1 cellular context compared by ENCODE assay signal in the genomic region with DNA sequence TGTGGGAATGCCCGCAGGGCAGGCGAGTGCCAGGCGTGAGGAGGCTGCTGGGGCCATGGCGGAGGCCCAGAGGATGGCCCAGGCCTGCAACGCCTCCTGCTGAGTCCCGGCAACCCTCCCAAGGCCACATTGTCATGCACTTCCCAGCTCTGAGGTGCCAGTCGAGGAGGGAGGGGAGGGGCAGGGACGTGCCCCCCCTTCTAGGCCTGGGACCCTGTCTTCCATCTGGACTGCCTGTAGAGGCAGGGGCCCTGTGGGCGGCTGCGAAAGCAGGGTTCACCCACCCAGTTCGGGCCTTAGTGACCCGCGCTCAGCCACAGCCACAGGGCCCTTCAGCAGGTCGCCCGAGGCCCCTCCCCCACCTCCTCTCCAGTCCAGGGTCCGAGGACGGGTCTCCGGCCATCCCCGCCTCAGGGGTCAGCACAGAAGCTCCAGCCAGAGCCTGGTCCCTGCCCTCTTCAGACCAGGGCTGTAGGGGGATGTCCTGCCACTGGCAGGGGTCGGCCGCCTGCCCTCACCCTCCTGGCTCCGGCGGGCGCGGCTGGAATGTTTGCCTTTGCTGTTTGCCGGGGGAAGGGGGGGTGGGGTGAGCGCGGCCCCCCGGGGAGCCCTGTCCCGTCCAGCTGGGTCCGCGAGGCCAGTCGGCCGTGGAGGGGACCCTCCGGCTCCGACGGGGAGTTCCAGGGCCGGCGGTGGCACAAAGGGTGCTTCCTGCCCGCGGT.
A peak's percentile ranks its signal among the peaks of the same experiment; 100 is the strongest.
TF ChIP-seq lines count a peak whose summit lies in the region.

No MANE protein-coding gene starts in this region.

TF ChIP-seq in HepG2, 621 proteins besides CTCF, POLR2A, EP300 and RAD21 (continued from another document and continues in another):
- TF ChIP-seq, protein P1, sequence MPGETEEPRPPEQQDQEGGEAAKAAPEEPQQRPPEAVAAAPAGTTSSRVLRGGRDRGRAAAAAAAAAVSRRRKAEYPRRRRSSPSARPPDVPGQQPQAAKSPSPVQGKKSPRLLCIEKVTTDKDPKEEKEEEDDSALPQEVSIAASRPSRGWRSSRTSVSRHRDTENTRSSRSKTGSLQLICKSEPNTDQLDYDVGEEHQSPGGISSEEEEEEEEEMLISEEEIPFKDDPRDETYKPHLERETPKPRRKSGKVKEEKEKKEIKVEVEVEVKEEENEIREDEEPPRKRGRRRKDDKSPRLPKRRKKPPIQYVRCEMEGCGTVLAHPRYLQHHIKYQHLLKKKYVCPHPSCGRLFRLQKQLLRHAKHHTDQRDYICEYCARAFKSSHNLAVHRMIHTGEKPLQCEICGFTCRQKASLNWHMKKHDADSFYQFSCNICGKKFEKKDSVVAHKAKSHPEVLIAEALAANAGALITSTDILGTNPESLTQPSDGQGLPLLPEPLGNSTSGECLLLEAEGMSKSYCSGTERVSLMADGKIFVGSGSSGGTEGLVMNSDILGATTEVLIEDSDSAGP (CRISPR knock-in tag; IDR thresholded peaks at IDR 0.05; ENCODE audit: borderline replicate concordance) = peak; percentile 68
- TF ChIP-seq, protein P2, sequence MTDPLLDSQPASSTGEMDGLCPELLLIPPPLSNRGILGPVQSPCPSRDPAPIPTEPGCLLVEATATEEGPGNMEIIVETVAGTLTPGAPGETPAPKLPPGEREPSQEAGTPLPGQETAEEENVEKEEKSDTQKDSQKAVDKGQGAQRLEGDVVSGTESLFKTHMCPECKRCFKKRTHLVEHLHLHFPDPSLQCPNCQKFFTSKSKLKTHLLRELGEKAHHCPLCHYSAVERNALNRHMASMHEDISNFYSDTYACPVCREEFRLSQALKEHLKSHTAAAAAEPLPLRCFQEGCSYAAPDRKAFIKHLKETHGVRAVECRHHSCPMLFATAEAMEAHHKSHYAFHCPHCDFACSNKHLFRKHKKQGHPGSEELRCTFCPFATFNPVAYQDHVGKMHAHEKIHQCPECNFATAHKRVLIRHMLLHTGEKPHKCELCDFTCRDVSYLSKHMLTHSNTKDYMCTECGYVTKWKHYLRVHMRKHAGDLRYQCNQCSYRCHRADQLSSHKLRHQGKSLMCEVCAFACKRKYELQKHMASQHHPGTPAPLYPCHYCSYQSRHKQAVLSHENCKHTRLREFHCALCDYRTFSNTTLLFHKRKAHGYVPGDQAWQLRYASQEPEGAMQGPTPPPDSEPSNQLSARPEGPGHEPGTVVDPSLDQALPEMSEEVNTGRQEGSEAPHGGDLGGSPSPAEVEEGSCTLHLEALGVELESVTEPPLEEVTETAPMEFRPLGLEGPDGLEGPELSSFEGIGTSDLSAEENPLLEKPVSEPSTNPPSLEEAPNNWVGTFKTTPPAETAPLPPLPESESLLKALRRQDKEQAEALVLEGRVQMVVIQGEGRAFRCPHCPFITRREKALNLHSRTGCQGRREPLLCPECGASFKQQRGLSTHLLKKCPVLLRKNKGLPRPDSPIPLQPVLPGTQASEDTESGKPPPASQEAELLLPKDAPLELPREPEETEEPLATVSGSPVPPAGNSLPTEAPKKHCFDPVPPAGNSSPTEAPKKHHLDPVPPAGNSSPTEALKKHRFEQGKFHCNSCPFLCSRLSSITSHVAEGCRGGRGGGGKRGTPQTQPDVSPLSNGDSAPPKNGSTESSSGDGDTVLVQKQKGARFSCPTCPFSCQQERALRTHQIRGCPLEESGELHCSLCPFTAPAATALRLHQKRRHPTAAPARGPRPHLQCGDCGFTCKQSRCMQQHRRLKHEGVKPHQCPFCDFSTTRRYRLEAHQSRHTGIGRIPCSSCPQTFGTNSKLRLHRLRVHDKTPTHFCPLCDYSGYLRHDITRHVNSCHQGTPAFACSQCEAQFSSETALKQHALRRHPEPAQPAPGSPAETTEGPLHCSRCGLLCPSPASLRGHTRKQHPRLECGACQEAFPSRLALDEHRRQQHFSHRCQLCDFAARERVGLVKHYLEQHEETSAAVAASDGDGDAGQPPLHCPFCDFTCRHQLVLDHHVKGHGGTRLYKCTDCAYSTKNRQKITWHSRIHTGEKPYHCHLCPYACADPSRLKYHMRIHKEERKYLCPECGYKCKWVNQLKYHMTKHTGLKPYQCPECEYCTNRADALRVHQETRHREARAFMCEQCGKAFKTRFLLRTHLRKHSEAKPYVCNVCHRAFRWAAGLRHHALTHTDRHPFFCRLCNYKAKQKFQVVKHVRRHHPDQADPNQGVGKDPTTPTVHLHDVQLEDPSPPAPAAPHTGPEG (CRISPR knock-in tag; IDR thresholded peaks at IDR 0.05) = peak; percentile 60; the same call in 1 of the 2 replicates
- no peak for TF ChIP-seq FOXA3 (CRISPR knock-in tag; IDR thresholded peaks at IDR 0.05)
- TF ChIP-seq, protein P3, sequence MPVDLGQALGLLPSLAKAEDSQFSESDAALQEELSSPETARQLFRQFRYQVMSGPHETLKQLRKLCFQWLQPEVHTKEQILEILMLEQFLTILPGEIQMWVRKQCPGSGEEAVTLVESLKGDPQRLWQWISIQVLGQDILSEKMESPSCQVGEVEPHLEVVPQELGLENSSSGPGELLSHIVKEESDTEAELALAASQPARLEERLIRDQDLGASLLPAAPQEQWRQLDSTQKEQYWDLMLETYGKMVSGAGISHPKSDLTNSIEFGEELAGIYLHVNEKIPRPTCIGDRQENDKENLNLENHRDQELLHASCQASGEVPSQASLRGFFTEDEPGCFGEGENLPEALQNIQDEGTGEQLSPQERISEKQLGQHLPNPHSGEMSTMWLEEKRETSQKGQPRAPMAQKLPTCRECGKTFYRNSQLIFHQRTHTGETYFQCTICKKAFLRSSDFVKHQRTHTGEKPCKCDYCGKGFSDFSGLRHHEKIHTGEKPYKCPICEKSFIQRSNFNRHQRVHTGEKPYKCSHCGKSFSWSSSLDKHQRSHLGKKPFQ (CRISPR knock-in tag; IDR thresholded peaks at IDR 0.05; ENCODE audit: insufficient replicate concordance) = peak; percentile 19
- TF ChIP-seq PRMT3 (CRISPR knock-in tag; IDR thresholded peaks at IDR 0.05; ENCODE audit: borderline replicate concordance, low read depth) = 0 out of 2 replicates have a peak, but pooled peaks have one; percentile 83
- TF ChIP-seq RBFOX2 (IDR thresholded peaks at IDR 0.05; ENCODE audit: low read depth, low read length) = peak; percentile 89
- TF ChIP-seq, protein P4, sequence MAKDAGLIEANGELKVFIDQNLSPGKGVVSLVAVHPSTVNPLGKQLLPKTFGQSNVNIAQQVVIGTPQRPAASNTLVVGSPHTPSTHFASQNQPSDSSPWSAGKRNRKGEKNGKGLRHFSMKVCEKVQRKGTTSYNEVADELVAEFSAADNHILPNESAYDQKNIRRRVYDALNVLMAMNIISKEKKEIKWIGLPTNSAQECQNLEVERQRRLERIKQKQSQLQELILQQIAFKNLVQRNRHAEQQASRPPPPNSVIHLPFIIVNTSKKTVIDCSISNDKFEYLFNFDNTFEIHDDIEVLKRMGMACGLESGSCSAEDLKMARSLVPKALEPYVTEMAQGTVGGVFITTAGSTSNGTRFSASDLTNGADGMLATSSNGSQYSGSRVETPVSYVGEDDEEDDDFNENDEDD (CRISPR knock-in tag; IDR thresholded peaks at IDR 0.05; ENCODE audit: borderline replicate concordance) = no peak
- 0 out of 4 replicates have a peak, but pooled peaks of 1 of the 2 experiments have one; percentile 30 for TF ChIP-seq KLF16 (CRISPR knock-in tag; IDR thresholded peaks at IDR 0.05)
- peak; percentile 60; the same call in 1 of the 2 replicates for TF ChIP-seq GFI1 (CRISPR knock-in tag; IDR thresholded peaks at IDR 0.05; ENCODE audit: borderline replicate concordance)
- TF ChIP-seq SIN3A (IDR thresholded peaks at IDR 0.05; ENCODE audit: borderline replicate concordance, low read depth, low read length) = peak; percentile 37; the same call in 1 of the 2 replicates
- TF ChIP-seq ZC3H13 (CRISPR knock-in tag; IDR thresholded peaks at IDR 0.05) = 0 out of 2 replicates have a peak, but pooled peaks have one; percentile 4
- TF ChIP-seq KAT8 (CRISPR knock-in tag; IDR thresholded peaks at IDR 0.05) = peak; percentile 34; the same call in 1 of the 2 replicates
- 0 out of 2 replicates have a peak, but pooled peaks have one; percentile 34 for TF ChIP-seq REXO4 (CRISPR knock-in tag; IDR thresholded peaks at IDR 0.05; ENCODE audit: borderline replicate concordance)
- peak; percentile 53 for TF ChIP-seq NR2F6 (IDR thresholded peaks at IDR 0.05)
- peak; percentile 76 for TF ChIP-seq NR2F6 (CRISPR knock-in tag; IDR thresholded peaks at IDR 0.05)
- peak; percentile 59; the same call in 1 of the 2 replicates for TF ChIP-seq ZNF556 (CRISPR knock-in tag; IDR thresholded peaks at IDR 0.05; ENCODE audit: borderline replicate concordance)
- TF ChIP-seq ETV5 (CRISPR knock-in tag; IDR thresholded peaks at IDR 0.05; ENCODE audit: borderline replicate concordance) = peak; percentile 14; the same call in 1 of the 2 replicates
- TF ChIP-seq ZFP90 (CRISPR knock-in tag; IDR thresholded peaks at IDR 0.05; ENCODE audit: borderline replicate concordance) = peak; percentile 91
- TF ChIP-seq, protein P5, sequence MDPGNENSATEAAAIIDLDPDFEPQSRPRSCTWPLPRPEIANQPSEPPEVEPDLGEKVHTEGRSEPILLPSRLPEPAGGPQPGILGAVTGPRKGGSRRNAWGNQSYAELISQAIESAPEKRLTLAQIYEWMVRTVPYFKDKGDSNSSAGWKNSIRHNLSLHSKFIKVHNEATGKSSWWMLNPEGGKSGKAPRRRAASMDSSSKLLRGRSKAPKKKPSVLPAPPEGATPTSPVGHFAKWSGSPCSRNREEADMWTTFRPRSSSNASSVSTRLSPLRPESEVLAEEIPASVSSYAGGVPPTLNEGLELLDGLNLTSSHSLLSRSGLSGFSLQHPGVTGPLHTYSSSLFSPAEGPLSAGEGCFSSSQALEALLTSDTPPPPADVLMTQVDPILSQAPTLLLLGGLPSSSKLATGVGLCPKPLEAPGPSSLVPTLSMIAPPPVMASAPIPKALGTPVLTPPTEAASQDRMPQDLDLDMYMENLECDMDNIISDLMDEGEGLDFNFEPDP (CRISPR knock-in tag; conservative IDR thresholded peaks at IDR 0.05) = 0 out of 2 replicates have a peak, but pooled peaks have one; percentile 82
- TF ChIP-seq ZNF343 (CRISPR knock-in tag; IDR thresholded peaks at IDR 0.05) = peak; percentile 39; the same call in 1 of the 2 replicates
- no peak for TF ChIP-seq SIN3B (IDR thresholded peaks at IDR 0.05; ENCODE audit: low read length)
- TF ChIP-seq, protein P6, sequence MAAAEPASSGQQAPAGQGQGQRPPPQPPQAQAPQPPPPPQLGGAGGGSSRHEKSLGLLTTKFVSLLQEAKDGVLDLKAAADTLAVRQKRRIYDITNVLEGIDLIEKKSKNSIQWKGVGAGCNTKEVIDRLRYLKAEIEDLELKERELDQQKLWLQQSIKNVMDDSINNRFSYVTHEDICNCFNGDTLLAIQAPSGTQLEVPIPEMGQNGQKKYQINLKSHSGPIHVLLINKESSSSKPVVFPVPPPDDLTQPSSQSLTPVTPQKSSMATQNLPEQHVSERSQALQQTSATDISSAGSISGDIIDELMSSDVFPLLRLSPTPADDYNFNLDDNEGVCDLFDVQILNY (CRISPR knock-in tag; conservative IDR thresholded peaks at IDR 0.05) = no peak
- TF ChIP-seq, protein P7, sequence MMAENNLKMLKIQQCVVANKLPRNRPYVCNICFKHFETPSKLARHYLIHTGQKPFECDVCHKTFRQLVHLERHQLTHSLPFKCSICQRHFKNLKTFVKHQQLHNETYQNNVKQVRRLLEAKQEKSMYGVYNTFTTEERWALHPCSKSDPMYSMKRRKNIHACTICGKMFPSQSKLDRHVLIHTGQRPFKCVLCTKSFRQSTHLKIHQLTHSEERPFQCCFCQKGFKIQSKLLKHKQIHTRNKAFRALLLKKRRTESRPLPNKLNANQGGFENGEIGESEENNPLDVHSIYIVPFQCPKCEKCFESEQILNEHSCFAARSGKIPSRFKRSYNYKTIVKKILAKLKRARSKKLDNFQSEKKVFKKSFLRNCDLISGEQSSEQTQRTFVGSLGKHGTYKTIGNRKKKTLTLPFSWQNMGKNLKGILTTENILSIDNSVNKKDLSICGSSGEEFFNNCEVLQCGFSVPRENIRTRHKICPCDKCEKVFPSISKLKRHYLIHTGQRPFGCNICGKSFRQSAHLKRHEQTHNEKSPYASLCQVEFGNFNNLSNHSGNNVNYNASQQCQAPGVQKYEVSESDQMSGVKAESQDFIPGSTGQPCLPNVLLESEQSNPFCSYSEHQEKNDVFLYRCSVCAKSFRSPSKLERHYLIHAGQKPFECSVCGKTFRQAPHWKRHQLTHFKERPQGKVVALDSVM (CRISPR knock-in tag; IDR thresholded peaks at IDR 0.05) = peak; percentile 43; the same call in 1 of the 2 replicates
- TF ChIP-seq, protein P8, sequence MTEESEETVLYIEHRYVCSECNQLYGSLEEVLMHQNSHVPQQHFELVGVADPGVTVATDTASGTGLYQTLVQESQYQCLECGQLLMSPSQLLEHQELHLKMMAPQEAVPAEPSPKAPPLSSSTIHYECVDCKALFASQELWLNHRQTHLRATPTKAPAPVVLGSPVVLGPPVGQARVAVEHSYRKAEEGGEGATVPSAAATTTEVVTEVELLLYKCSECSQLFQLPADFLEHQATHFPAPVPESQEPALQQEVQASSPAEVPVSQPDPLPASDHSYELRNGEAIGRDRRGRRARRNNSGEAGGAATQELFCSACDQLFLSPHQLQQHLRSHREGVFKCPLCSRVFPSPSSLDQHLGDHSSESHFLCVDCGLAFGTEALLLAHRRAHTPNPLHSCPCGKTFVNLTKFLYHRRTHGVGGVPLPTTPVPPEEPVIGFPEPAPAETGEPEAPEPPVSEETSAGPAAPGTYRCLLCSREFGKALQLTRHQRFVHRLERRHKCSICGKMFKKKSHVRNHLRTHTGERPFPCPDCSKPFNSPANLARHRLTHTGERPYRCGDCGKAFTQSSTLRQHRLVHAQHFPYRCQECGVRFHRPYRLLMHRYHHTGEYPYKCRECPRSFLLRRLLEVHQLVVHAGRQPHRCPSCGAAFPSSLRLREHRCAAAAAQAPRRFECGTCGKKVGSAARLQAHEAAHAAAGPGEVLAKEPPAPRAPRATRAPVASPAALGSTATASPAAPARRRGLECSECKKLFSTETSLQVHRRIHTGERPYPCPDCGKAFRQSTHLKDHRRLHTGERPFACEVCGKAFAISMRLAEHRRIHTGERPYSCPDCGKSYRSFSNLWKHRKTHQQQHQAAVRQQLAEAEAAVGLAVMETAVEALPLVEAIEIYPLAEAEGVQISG (CRISPR knock-in tag; IDR thresholded peaks at IDR 0.05) = peak; percentile 65; the same call in 1 of the 2 replicates
- TF ChIP-seq NR2C2 (CRISPR knock-in tag; IDR thresholded peaks at IDR 0.05; ENCODE audit: borderline replicate concordance) = peak; percentile 45; the same call in 1 of the 2 replicates
- no peak for TF ChIP-seq ZNF251 (CRISPR knock-in tag; IDR thresholded peaks at IDR 0.05)
- peak; percentile 14; the same call in 1 of the 2 replicates for TF ChIP-seq ZNF776 (CRISPR knock-in tag; IDR thresholded peaks at IDR 0.05)
- TF ChIP-seq SP1 (IDR thresholded peaks at IDR 0.05) = no peak
- 0 out of 2 replicates have a peak, but pooled peaks have one; percentile 13 for TF ChIP-seq SP1 (CRISPR knock-in tag; IDR thresholded peaks at IDR 0.05)
